13 cellular contexts compared by ENCODE assay signal in genomic region chr19:10895920-10896319, GRCh38. TPM values are rescaled to one million over a fixed set of nuclear protein-coding genes. Genes with fewer than 3 reads are reported as not detected.
A peak's percentile ranks its signal among the peaks of the same experiment; 100 is the strongest.
DNase-seq lines count a peak whose midpoint lies in the region; ATAC-seq and TF ChIP-seq lines count a peak whose summit lies in the region.
"Had no signal": no experiment of that assay in that cellular context is flagged by ENCODE, and none has a peak within 500 bp of the region (broad histone marks: within the 10 kb centered on the region; RNA-seq: fewer than 3 reads in every experiment).

No MANE protein-coding gene starts in this region.

- H2AFZ ChIP-seq in OCI-LY1 (ENCODE audit: low read length), result no peak overlapping the region
- no peak overlapping the region for H2AFZ ChIP-seq in smooth muscle cell (ENCODE audit: low read depth)

- no peaks in the 10 kb centered on the region for H3K9me3 ChIP-seq in OCI-LY1 (ENCODE audit: low read length)
- H3K9me3 ChIP-seq in smooth muscle cell (replicated peaks; ENCODE audit: low read depth), result no peaks in the 10 kb centered on the region
- H3K9me3 ChIP-seq: adrenal gland had no signal

- no peaks in the 10 kb centered on the region for H4K20me1 ChIP-seq in OCI-LY1 (ENCODE audit: insufficient read depth, low read length)
- H4K20me1 ChIP-seq in smooth muscle cell (ENCODE audit: low read depth), result peaks cover 99% of the 10 kb centered on the region

- H3K79me2 ChIP-seq in OCI-LY1 (ENCODE audit: insufficient read depth, low read length), result peaks cover 24% of the 10 kb centered on the region; the same call in 1 of the 2 replicates
- H3K79me2 ChIP-seq in smooth muscle cell (ENCODE audit: low read depth), result peaks cover 86% of the 10 kb centered on the region

- ATAC-seq in GM18873 (IDR thresholded peaks at IDR 0.05; ENCODE audit: low FRiP score, unreplicated experiment) (no peak), HG02678 (IDR thresholded peaks at IDR 0.05; ENCODE audit: unreplicated experiment) (no peak)
- ATAC-seq: activated T-cell treated with anti-CD3 and anti-CD28 coated beads, Interleukin-2, amount 50 U/mL, for 4 hours; stimulated activated effector memory CD8-positive, alpha-beta T cell treated with anti-CD3 and anti-CD28 coated beads, Interleukin-12 subunit alpha, Interleukin-12 subunit beta, amount 100 ng/mL, for 72 hours had no signal

- H3K9me2 ChIP-seq in OCI-LY1 (ENCODE audit: low read depth, low read length), result no peaks in the 10 kb centered on the region

- peak overlapping the region; percentile 37; the same call in 1 of the 2 replicates for H3K9ac ChIP-seq in OCI-LY1 (ENCODE audit: low read length)
- H3K9ac ChIP-seq in smooth muscle cell (ENCODE audit: low read depth), result no peak overlapping the region

- DNase-seq in AG10803 (ENCODE audit: low read depth) (no peak), iPS-NIHi11 (ENCODE audit: low spot score) (peak; percentile 57), smooth muscle cell (lab: John Stamatoyannopoulos, UW; ENCODE audit: unreplicated experiment) (no peak)
- DNase-seq: activated T-cell treated with anti-CD3 and anti-CD28 coated beads, Interleukin-2, amount 50 U/mL, for 4 hours; adrenal gland; foreskin fibroblast; NCI-H1105 treated with DMSO at 0.1 percent for 48 hours; stimulated activated CD4-positive, alpha-beta T cell treated with anti-CD3 and anti-CD28 coated beads, Interleukin-4, amount 100 ng/mL, for 1 hour had no signal

- peak; percentile 7; the same call in 1 of the 2 replicates for TF ChIP-seq CTCF in AG10803 (conservative IDR thresholded peaks at IDR 0.05; ENCODE audit: low read length)
- TF ChIP-seq CTCF in OCI-LY1 (IDR thresholded peaks at IDR 0.05; ENCODE audit: low read length), result peak; percentile 52
- no peak for TF ChIP-seq CTCF in smooth muscle cell (IDR thresholded peaks at IDR 0.05; ENCODE audit: borderline replicate concordance, insufficient read depth, poor library complexity, severe bottlenecking)

- no peak overlapping the region for H3K4me3 ChIP-seq in AG10803 (ENCODE audit: low read length)
- peak overlapping the region; percentile 43 for H3K4me3 ChIP-seq in OCI-LY1 (ENCODE audit: low read depth, low read length, poor library complexity, severe bottlenecking)
- H3K4me3 ChIP-seq in smooth muscle cell, result no peak overlapping the region
- H3K4me3 ChIP-seq: adrenal gland had no signal

- H3K36me3 ChIP-seq in OCI-LY1 (ENCODE audit: insufficient read depth, low read length) (no peaks in the 10 kb centered on the region), smooth muscle cell (ENCODE audit: low read depth) (no peaks in the 10 kb centered on the region)
- H3K36me3 ChIP-seq: adrenal gland had no signal

- no peaks in the 10 kb centered on the region for H3K27me3 ChIP-seq in OCI-LY1 (ENCODE audit: insufficient read depth, low read length)
- H3K27me3 ChIP-seq in smooth muscle cell (ENCODE audit: low read depth), result no peaks in the 10 kb centered on the region
- H3K27me3 ChIP-seq: adrenal gland had no signal

- H3K4me1 ChIP-seq in OCI-LY1 (ENCODE audit: insufficient read depth, low read length, severe bottlenecking) (peaks cover 38% of the 10 kb centered on the region), smooth muscle cell (ENCODE audit: low read depth) (peaks cover 5% of the 10 kb centered on the region)

- H3K4me2 ChIP-seq in OCI-LY1 (ENCODE audit: low read length) (peak overlapping the region; percentile 54), smooth muscle cell (no peak overlapping the region)

- H3F3A ChIP-seq in OCI-LY1 (ENCODE audit: insufficient read depth, low read length) (no peaks in the 10 kb centered on the region), smooth muscle cell (ENCODE audit: low read depth) (no peaks in the 10 kb centered on the region)

- 86% methylated on average over 12 of the region's 12 CpGs for WGBS in smooth muscle cell (ENCODE audit: low lambda C conversion rate)

- H3K27ac ChIP-seq in OCI-LY1 (ENCODE audit: low read depth, low read length, poor library complexity, severe bottlenecking) (peak overlapping the region; percentile 78), smooth muscle cell (ENCODE audit: low read depth) (no peak overlapping the region)
- H3K27ac ChIP-seq: adrenal gland had no signal

RNA-seq across cellular contexts. Expression of gene CARM1, which starts 24.6 kb away (rescaled TPM):
- total RNA-seq in smooth muscle cell, result 22.7 and 25.4 TPM in 2 replicates
- 39.3 and 48.1 TPM in 2 replicates for polyA plus RNA-seq in smooth muscle cell

RNA-seq across cellular contexts. Expression of gene YIPF2, which starts 32.5 kb away (rescaled TPM):
- 89.3 and 106 TPM in 2 replicates for total RNA-seq in smooth muscle cell
- polyA plus RNA-seq in smooth muscle cell, result 89.8 and 90.6 TPM in 2 replicates

RNA-seq across cellular contexts. Expression of gene TIMM29, which starts 32.7 kb away (rescaled TPM):
- total RNA-seq in smooth muscle cell, result 14.7 and 16.8 TPM in 2 replicates
- polyA plus RNA-seq in smooth muscle cell, result 14.9 and 25.8 TPM in 2 replicates

RNA-seq across cellular contexts. Expression of gene C19orf38, which starts 47.7 kb away (rescaled TPM):
- total RNA-seq in smooth muscle cell, result 0.13 TPM in 1 of 2 replicates, not detected in the other
- 0.79 and 1.5 TPM in 2 replicates for polyA plus RNA-seq in smooth muscle cell
- total RNA-seq: HT1080 had no signal

RNA-seq across cellular contexts. Expression of gene TMED1, which starts 59.9 kb away (rescaled TPM):
- total RNA-seq in smooth muscle cell, result 30.7 and 44.4 TPM in 2 replicates
- 99.9 and 107 TPM in 2 replicates for polyA plus RNA-seq in smooth muscle cell
